ENCODE assay signal across 20 cellular contexts in the genomic region with DNA sequence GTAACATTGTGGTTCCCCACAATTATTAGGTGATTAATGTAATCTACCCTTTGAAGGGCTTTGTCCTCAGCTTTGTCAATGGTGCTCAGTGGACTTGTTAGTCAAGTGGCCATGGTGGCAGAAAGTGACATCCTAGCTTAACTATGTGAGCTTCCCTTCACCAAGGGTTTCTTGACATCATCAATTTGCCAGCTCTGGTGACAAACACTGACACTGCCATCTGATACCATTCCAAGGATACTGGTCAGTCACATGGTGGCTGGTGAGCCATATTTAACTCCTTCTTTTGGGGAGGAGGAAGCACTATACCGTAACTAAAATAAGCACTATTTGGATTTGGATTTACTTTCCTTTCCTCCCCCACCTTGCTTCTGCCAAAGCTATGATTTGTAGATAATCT.
"Had no signal": no experiment of that assay in that cellular context is flagged by ENCODE, and none has a peak within 500 bp of the region (broad histone marks: within the 10 kb centered on the region; RNA-seq: fewer than 3 reads in every experiment).

No MANE protein-coding gene starts in this region.

- H3K27ac ChIP-seq: SJSA1, SK-N-MC had no signal

- H3K4me1 ChIP-seq: SJSA1 had no signal

- H3K27me3 ChIP-seq: SJSA1 had no signal

- H3K4me3 ChIP-seq: SJSA1, SK-N-MC had no signal

- H3K9me3 ChIP-seq: SJSA1 had no signal

- H3K36me3 ChIP-seq: SJSA1 had no signal

- DNase-seq: KBM-7, NCI-H1092, NCI-H1105 treated with DMSO at 0.1 percent for 48 hours, NCI-H1417 treated with DMSO at 0.1 percent for 48 hours, NCI-H146, NCI-H1694 treated with DMSO at 0.1 percent for 48 hours, NCI-H1930, NCI-H2081 treated with DMSO at 0.1 percent for 48 hours, NCI-H2171, NCI-H226, NCI-H446, NCI-H510A, NCI-H524 treated with DMSO at 0.1 percent for 48 hours, NCI-H69, NCI-H774, Right ventricle myocardium superior, RPMI8226, SIG-M5 had no signal
